ENCODE assay signal across 8 cellular contexts in genomic region chr12:49366652-49367380, GRCh38. TPM values are rescaled to one million over a fixed set of nuclear protein-coding genes. Genes with fewer than 3 reads are reported as not detected.
DNase-seq lines count a peak whose midpoint lies in the region; ATAC-seq and TF ChIP-seq lines count a peak whose summit lies in the region.

No MANE protein-coding gene starts in this region.

- DNase-seq in CD1c-positive myeloid dendritic cell (ENCODE audit: extremely low spot score), result peak; percentile 94
- DNase-seq in HL-60 (ENCODE audit: low read depth in 1 of 2, low spot score in 1 of 2), result peak; percentile 87 to 90
- peak; percentile 80 for DNase-seq in NCI-H82 treated with DMSO at 0.1 percent for 48 hours (lab: John Stamatoyannopoulos, UW; ENCODE audit: unreplicated experiment)
- peak; percentile 90 for DNase-seq in activated CD8-positive, alpha-beta T cell treated with anti-CD3 and anti-CD28 coated beads, Interleukin-2, amount 10 ng/mL, durations not matched to agents 7 days and 5 days
- DNase-seq in effector CD4-positive, alpha-beta T cell, result peak; percentile 81
- peak; percentile 78 to 87 for DNase-seq in memory B cell (ENCODE audit: low spot score in 2 of 2)
- peak; percentile 79 to 91 (median 83) for DNase-seq in stimulated activated CD4-positive, alpha-beta T cell treated with anti-CD3 and anti-CD28 coated beads, TNF-alpha, amount 100 ng/mL, for 48 hours (ENCODE audit: low read depth in 3 of 3)

- CTCF ChIA-PET in activated CD8-positive, alpha-beta T cell treated with anti-CD3 and anti-CD28 coated beads, Interleukin-2, amount 10 ng/mL, durations not matched to agents 7 days and 5 days (lab: Charles Lee), result interaction anchor here (0.6 to 7.1 kb wide), 30 partner anchors 9 to 578 kb away, joined by 3 to 84 read pairs (median 4); partner anchors contain the start of genes DNAJC22, PRPH and TUBA1B

- H3K27me3 ChIP-seq in HL-60 (ENCODE audit: insufficient read depth, poor library complexity, severe bottlenecking), result no peaks in the 10 kb centered on the region

- H3K27ac Mint-ChIP-seq in activated CD8-positive, alpha-beta T cell treated with anti-CD3 and anti-CD28 coated beads, Interleukin-2, amount 10 ng/mL, durations not matched to agents 7 days and 5 days, result peak overlapping the region; percentile 98
- peak overlapping the region; percentile 81 for H3K27ac Mint-ChIP-seq in memory B cell

- no peaks in the 10 kb centered on the region for H3K36me3 Mint-ChIP-seq in activated CD8-positive, alpha-beta T cell treated with anti-CD3 and anti-CD28 coated beads, Interleukin-2, amount 10 ng/mL, durations not matched to agents 7 days and 5 days (ENCODE audit: low read depth)
- no peaks in the 10 kb centered on the region for H3K36me3 Mint-ChIP-seq in memory B cell

- H3K27ac ChIP-seq in HL-60 (replicated peaks), result peak overlapping the region; percentile 97

- H3K9me3 Mint-ChIP-seq in activated CD8-positive, alpha-beta T cell treated with anti-CD3 and anti-CD28 coated beads, Interleukin-2, amount 10 ng/mL, durations not matched to agents 7 days and 5 days (ENCODE audit: insufficient read depth), result no peaks in the 10 kb centered on the region
- H3K9me3 Mint-ChIP-seq in memory B cell, result no peaks in the 10 kb centered on the region

- POLR2A ChIA-PET in activated CD8-positive, alpha-beta T cell treated with anti-CD3 and anti-CD28 coated beads, Interleukin-2, amount 10 ng/mL, durations not matched to agents 7 days and 5 days (lab: Charles Lee), result interaction anchor here (0.6 to 3.0 kb wide), 30 partner anchors 9 to 476 kb away, joined by 3 to 23 read pairs (median 5); partner anchors contain the start of genes BCDIN3D, DNAJC22, MCRS1 and TMBIM6

- H3K4me1 Mint-ChIP-seq in activated CD8-positive, alpha-beta T cell treated with anti-CD3 and anti-CD28 coated beads, Interleukin-2, amount 10 ng/mL, durations not matched to agents 7 days and 5 days (ENCODE audit: low read depth), result peaks cover 38% of the 10 kb centered on the region
- peaks cover 26% of the 10 kb centered on the region for H3K4me1 Mint-ChIP-seq in memory B cell

- H3K4me3 Mint-ChIP-seq in activated CD8-positive, alpha-beta T cell treated with anti-CD3 and anti-CD28 coated beads, Interleukin-2, amount 10 ng/mL, durations not matched to agents 7 days and 5 days, result peak overlapping the region; percentile 97
- H3K4me3 Mint-ChIP-seq in memory B cell, result peak overlapping the region; percentile 84

- TF ChIP-seq CTCF in HL-60 (IDR thresholded peaks at IDR 0.05; ENCODE audit: insufficient read depth, low read length), result no peak

- no peaks in the 10 kb centered on the region for H3K27me3 Mint-ChIP-seq in activated CD8-positive, alpha-beta T cell treated with anti-CD3 and anti-CD28 coated beads, Interleukin-2, amount 10 ng/mL, durations not matched to agents 7 days and 5 days (ENCODE audit: low read depth)
- no peaks in the 10 kb centered on the region for H3K27me3 Mint-ChIP-seq in memory B cell

- H3K4me3 ChIP-seq in HL-60 (replicated peaks; ENCODE audit: insufficient read depth, low read length), result peak overlapping the region; percentile 68

- ATAC-seq in GM19452 (IDR thresholded peaks at IDR 0.05; ENCODE audit: unreplicated experiment) (peak; percentile 67), memory B cell (ENCODE audit: low read depth) (peak; percentile 75)
- peak; percentile 89 for ATAC-seq in activated CD8-positive, alpha-beta T cell treated with anti-CD3 and anti-CD28 coated beads, Interleukin-2, amount 10 ng/mL, durations not matched to agents 7 days and 5 days

RNA-seq across cellular contexts. Expression of gene SPATS2, which starts 0.4 kb away (rescaled TPM):
- 10 to 100 TPM; 12.9 to 13.0 TPM for total RNA-seq in activated CD8-positive, alpha-beta T cell treated with anti-CD3 and anti-CD28 coated beads, Interleukin-2, amount 10 ng/mL, durations not matched to agents 7 days and 5 days

RNA-seq across cellular contexts. Expression of gene DNAJC22, which starts 20.1 kb away (rescaled TPM):
- total RNA-seq in activated CD8-positive, alpha-beta T cell treated with anti-CD3 and anti-CD28 coated beads, Interleukin-2, amount 10 ng/mL, durations not matched to agents 7 days and 5 days, result under 1 TPM in 1 of 2 experiments, not detected in 1; 0.29 TPM

RNA-seq across cellular contexts. Expression of gene C1QL4, which starts 29.8 kb away (rescaled TPM):
- total RNA-seq in activated CD8-positive, alpha-beta T cell treated with anti-CD3 and anti-CD28 coated beads, Interleukin-2, amount 10 ng/mL, durations not matched to agents 7 days and 5 days, result not detected

RNA-seq across cellular contexts. Expression of gene TROAP, which starts 43.8 kb away (rescaled TPM):
- total RNA-seq in activated CD8-positive, alpha-beta T cell treated with anti-CD3 and anti-CD28 coated beads, Interleukin-2, amount 10 ng/mL, durations not matched to agents 7 days and 5 days, result 100 to 1,000 TPM; 107 to 111 TPM

Comparison
In these comparisons a context has a peak if more than half of its experiments do, and no peak if none do; other contexts are left out.
1. Peak in every context shown above with its lines: DNase-seq, ATAC-seq, H3K4me3 ChIP-seq and H3K27ac ChIP-seq.